Comparison of ENCODE assay signal across 17 cellular contexts in the genomic region with DNA sequence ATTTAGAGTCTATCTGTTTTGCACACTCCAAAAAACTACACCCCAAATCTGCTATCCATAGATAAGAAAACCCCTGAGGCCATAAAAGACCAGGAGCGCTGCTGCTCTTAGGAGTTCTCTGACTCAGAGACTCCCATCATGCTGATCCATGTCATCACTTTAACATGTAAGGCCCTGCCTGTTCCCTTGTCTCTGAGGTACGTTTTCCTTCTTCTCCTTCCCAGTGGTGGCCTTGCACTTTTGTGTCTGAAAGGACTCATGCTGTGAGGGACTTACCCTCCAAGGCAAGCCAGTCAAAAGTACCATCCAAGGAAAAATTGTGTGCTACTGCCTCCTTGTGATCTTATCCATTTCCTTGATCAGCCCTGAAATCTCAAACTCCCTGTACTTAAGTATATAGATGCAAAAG.
A peak's percentile ranks its signal among the peaks of the same experiment; 100 is the strongest.
DNase-seq lines count a peak whose midpoint lies in the region; ATAC-seq and TF ChIP-seq lines count a peak whose summit lies in the region.
"Had no signal": no experiment of that assay in that cellular context is flagged by ENCODE, and none has a peak within 500 bp of the region (broad histone marks: within the 10 kb centered on the region; RNA-seq: fewer than 3 reads in every experiment).

No MANE protein-coding gene starts in this region.

- TF ChIP-seq CTCF in endodermal cell (conservative IDR thresholded peaks at IDR 0.05): peak; percentile 61

- H3K27me3 Mint-ChIP-seq in endodermal cell (ENCODE audit: insufficient read depth): no peaks in the 10 kb centered on the region
- H3K27me3 Mint-ChIP-seq: activated T-helper 17 cell treated with anti-CD3 and anti-CD28 coated beads, Interleukin-2, amount 50 U/mL, for 72 hours; memory B cell; stimulated activated memory B cell treated with anti-CD40 and anti-IgM and Interleukin-4, amounts not matched to agents 10 μg/mL and 1 μg/mL and 100 μg/mL, for 72 hours had no signal

- no peak overlapping the region for H3K9ac ChIP-seq in endodermal cell (ENCODE audit: extremely low read depth, low read length, poor library complexity, severe bottlenecking)

- peak; percentile 43 for DNase-seq in NCI-H748 (lab: John Stamatoyannopoulos, UW; ENCODE audit: unreplicated experiment)
- no peak for DNase-seq in NCI-H748 treated with DMSO at 0.1 percent for 48 hours (lab: John Stamatoyannopoulos, UW)
- DNase-seq in NCI-H69 (lab: John Stamatoyannopoulos, UW): peak; percentile 85
- peak; percentile 88 for DNase-seq in endodermal cell
- DNase-seq in pons (ENCODE audit: low spot score): peak; percentile 9
- no peak for DNase-seq in DMS53 treated with DMSO at 0.1 percent for 48 hours (lab: John Stamatoyannopoulos, UW; ENCODE audit: unreplicated experiment)
- DNase-seq in LoVo (ENCODE audit: low spot score): no peak
- DNase-seq: activated CD8-positive, alpha-beta T cell treated with anti-CD3 and anti-CD28 coated beads, Interleukin-2, amount 10 ng/mL, durations not matched to agents 7 days and 5 days; cortex of kidney; KG1; NCI-H1930; SIG-M5; upper lobe of left lung had no signal

- H3K36me3 Mint-ChIP-seq in endodermal cell (ENCODE audit: low read depth): no peaks in the 10 kb centered on the region
- H3K36me3 Mint-ChIP-seq: memory B cell; stimulated activated memory B cell treated with anti-CD40 and anti-IgM and Interleukin-4, amounts not matched to agents 10 μg/mL and 1 μg/mL and 100 μg/mL, for 72 hours had no signal

- H3K27me3 ChIP-seq in endodermal cell (ENCODE audit: control insufficient read depth, insufficient read depth, low read length, poor library complexity, severe bottlenecking): no peaks in the 10 kb centered on the region
- H3K27me3 ChIP-seq: upper lobe of left lung had no signal

- ATAC-seq in HG02970 (IDR thresholded peaks at IDR 0.05; ENCODE audit: low FRiP score, unreplicated experiment): no peak
- ATAC-seq: activated CD8-positive, alpha-beta T cell treated with anti-CD3 and anti-CD28 coated beads, Interleukin-2, amount 10 ng/mL, durations not matched to agents 7 days and 5 days; activated T-helper 17 cell treated with anti-CD3 and anti-CD28 coated beads, Interleukin-2, amount 50 U/mL, for 72 hours; stimulated activated memory B cell treated with anti-CD40 and anti-IgM and Interleukin-4, amounts not matched to agents 10 μg/mL and 1 μg/mL and 100 μg/mL, for 72 hours had no signal

- no peaks in the 10 kb centered on the region for H3K36me3 ChIP-seq in endodermal cell (ENCODE audit: control insufficient read depth, insufficient read depth, low read length)
- H3K36me3 ChIP-seq: upper lobe of left lung had no signal

- WGBS in endodermal cell (ENCODE audit: insufficient coverage in 1 of 2, insufficient read length in 1 of 2), 2 experiments: 0 to 27% methylated on average over 1 to 2 of the region's 2 CpGs

- no peaks in the 10 kb centered on the region for H3K4me1 ChIP-seq in endodermal cell (ENCODE audit: control insufficient read depth, insufficient read depth, low read length)
- H3K4me1 ChIP-seq: upper lobe of left lung had no signal

- H3K4me1 Mint-ChIP-seq in endodermal cell: peaks cover 4% of the 10 kb centered on the region
- H3K4me1 Mint-ChIP-seq: activated T-helper 17 cell treated with anti-CD3 and anti-CD28 coated beads, Interleukin-2, amount 50 U/mL, for 72 hours; memory B cell; stimulated activated memory B cell treated with anti-CD40 and anti-IgM and Interleukin-4, amounts not matched to agents 10 μg/mL and 1 μg/mL and 100 μg/mL, for 72 hours had no signal

- no peak overlapping the region for H3K27ac Mint-ChIP-seq in endodermal cell
- H3K27ac Mint-ChIP-seq: activated CD8-positive, alpha-beta T cell treated with anti-CD3 and anti-CD28 coated beads, Interleukin-2, amount 10 ng/mL, durations not matched to agents 7 days and 5 days; activated T-helper 17 cell treated with anti-CD3 and anti-CD28 coated beads, Interleukin-2, amount 50 U/mL, for 72 hours; memory B cell; stimulated activated memory B cell treated with anti-CD40 and anti-IgM and Interleukin-4, amounts not matched to agents 10 μg/mL and 1 μg/mL and 100 μg/mL, for 72 hours had no signal

- H3K9me3 Mint-ChIP-seq in endodermal cell: no peaks in the 10 kb centered on the region
- H3K9me3 Mint-ChIP-seq: activated T-helper 17 cell treated with anti-CD3 and anti-CD28 coated beads, Interleukin-2, amount 50 U/mL, for 72 hours had no signal

- H3K27ac ChIP-seq in endodermal cell (ENCODE audit: low read depth, low read length): no peak overlapping the region
- H3K27ac ChIP-seq: upper lobe of left lung had no signal

- no peak overlapping the region for H3K4me3 ChIP-seq in endodermal cell (ENCODE audit: low read length)
- H3K4me3 ChIP-seq: upper lobe of left lung had no signal

- H3K4me3 Mint-ChIP-seq in endodermal cell: no peak overlapping the region
- H3K4me3 Mint-ChIP-seq: activated CD8-positive, alpha-beta T cell treated with anti-CD3 and anti-CD28 coated beads, Interleukin-2, amount 10 ng/mL, durations not matched to agents 7 days and 5 days; activated T-helper 17 cell treated with anti-CD3 and anti-CD28 coated beads, Interleukin-2, amount 50 U/mL, for 72 hours; memory B cell; stimulated activated memory B cell treated with anti-CD40 and anti-IgM and Interleukin-4, amounts not matched to agents 10 μg/mL and 1 μg/mL and 100 μg/mL, for 72 hours had no signal

- no peaks in the 10 kb centered on the region for H3K9me3 ChIP-seq in endodermal cell (ENCODE audit: control insufficient read depth, low read length)
- H3K9me3 ChIP-seq: upper lobe of left lung had no signal

Comparison
In these comparisons a context has a peak if more than half of its experiments do, and no peak if none do; other contexts are left out.
1. DNase-seq: peak in NCI-H748 (single experiment), NCI-H69 (single experiment), endodermal cell (single experiment) and pons (single experiment); none in NCI-H748 treated with DMSO at 0.1 percent for 48 hours (single experiment), DMS53 treated with DMSO at 0.1 percent for 48 hours (single experiment) and LoVo (single experiment).